Comparison of ENCODE assay signal across 1 cellular context in the genomic region with DNA sequence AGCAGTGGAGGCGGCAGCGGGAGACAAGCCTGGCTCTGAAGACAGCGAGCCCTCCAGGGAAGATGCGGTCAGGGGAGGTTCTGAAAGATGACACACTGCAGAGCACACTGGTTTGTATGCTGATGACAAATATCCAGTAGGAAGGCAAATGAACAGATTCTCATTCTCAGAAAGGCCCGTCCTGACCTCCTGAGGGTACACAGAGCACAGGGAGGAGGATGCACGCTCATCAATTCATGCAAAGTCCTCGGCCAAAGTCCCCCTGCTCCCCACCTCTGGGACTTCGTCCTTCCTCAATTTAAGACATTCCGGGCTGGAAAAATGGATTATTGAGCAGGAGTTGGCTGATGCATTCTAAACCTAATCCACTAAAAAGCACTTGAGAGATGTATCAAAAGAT. TPM values are rescaled to one million over a fixed set of nuclear protein-coding genes. Genes with fewer than 3 reads are reported as not detected.
"Had no signal": no experiment of that assay in that cellular context is flagged by ENCODE, and none has a peak within 500 bp of the region (broad histone marks: within the 10 kb centered on the region; RNA-seq: fewer than 3 reads in every experiment).

No MANE protein-coding gene starts in this region.

RNA-seq across cellular contexts. Expression of gene PLGLB1, which starts 2.6 kb away (rescaled TPM):
- total RNA-seq: ascending aorta had no signal
